Comparison of ENCODE assay signal across 25 cellular contexts in genomic region chr12:104354167-104354867, GRCh38.
"Had no signal": no experiment of that assay in that cellular context is flagged by ENCODE, and none has a peak within 500 bp of the region (broad histone marks: within the 10 kb centered on the region; RNA-seq: fewer than 3 reads in every experiment).

No MANE protein-coding gene starts in this region.

- H3K9me3 ChIP-seq: breast epithelium, gastrocnemius medialis, mucosa of descending colon, upper lobe of right lung had no signal

- H3K9me3 Mint-ChIP-seq: activated CD4-positive, alpha-beta memory T cell treated with anti-CD3 and anti-CD28 coated beads for 36 hours; activated CD4-positive, alpha-beta T cell treated with anti-CD3 and anti-CD28 coated beads, Interleukin-2, amount 10 ng/mL, durations not matched to agents 24 days and 14 days; activated naive CD4-positive, alpha-beta T cell treated with anti-CD3 and anti-CD28 coated beads, Interleukin-2, amount 50 U/mL, for 72 hours; activated T-cell treated with anti-CD3 and anti-CD28 coated beads, Interleukin-2, amount 50 U/mL, for 72 hours; dendritic cell treated with granulocyte-macrophage colony-stimulating factor and Interleukin-4, amounts not matched to agents 40 ng/mL and 50 ng/mL, for 4 days; natural killer cell treated with Interleukin-12 subunit alpha and Interleukin-12 subunit beta and Interleukin-15 and Interleukin-18, amount 100 ng/mL, for 72 hours; stimulated activated effector memory CD8-positive, alpha-beta T cell treated with anti-CD3 and anti-CD28 coated beads, Interleukin-12 subunit alpha, Interleukin-12 subunit beta, amount 100 ng/mL, for 72 hours; stimulated activated naive CD8-positive, alpha-beta T cell treated with anti-CD3 and anti-CD28 coated beads, Interleukin-15, amount 100 ng/mL, for 72 hours had no signal

- H3K27me3 ChIP-seq: breast epithelium, gastrocnemius medialis, upper lobe of right lung had no signal

- H3K4me1 Mint-ChIP-seq: stimulated activated effector memory CD8-positive, alpha-beta T cell treated with anti-CD3 and anti-CD28 coated beads, Interleukin-12 subunit alpha, Interleukin-12 subunit beta, amount 100 ng/mL, for 72 hours; stimulated activated naive CD8-positive, alpha-beta T cell treated with anti-CD3 and anti-CD28 coated beads, Interleukin-15, amount 100 ng/mL, for 72 hours had no signal

- H3K27ac ChIP-seq: breast epithelium, epithelial cell of prostate, gastrocnemius medialis, upper lobe of right lung had no signal

- H3K36me3 Mint-ChIP-seq: activated naive CD4-positive, alpha-beta T cell treated with anti-CD3 and anti-CD28 coated beads, Interleukin-2, amount 50 U/mL, for 72 hours had no signal

- ATAC-seq: activated naive CD4-positive, alpha-beta T cell treated with anti-CD3 and anti-CD28 coated beads, Interleukin-2, amount 50 U/mL, for 72 hours; activated T-cell treated with anti-CD3 and anti-CD28 coated beads, Interleukin-2, amount 50 U/mL, for 72 hours; gastrocnemius medialis; left ventricle myocardium superior; mucosa of descending colon; natural killer cell treated with Interleukin-12 subunit alpha and Interleukin-12 subunit beta and Interleukin-15 and Interleukin-18, amount 100 ng/mL, for 72 hours; sciatic nerve; stimulated activated effector memory CD8-positive, alpha-beta T cell treated with anti-CD3 and anti-CD28 coated beads, Interleukin-12 subunit alpha, Interleukin-12 subunit beta, amount 100 ng/mL, for 72 hours; stimulated activated naive CD8-positive, alpha-beta T cell treated with anti-CD3 and anti-CD28 coated beads, Interleukin-15, amount 100 ng/mL, for 72 hours; T-helper 17 cell; upper lobe of right lung had no signal

- H3K4me3 Mint-ChIP-seq: activated CD4-positive, alpha-beta memory T cell treated with anti-CD3 and anti-CD28 coated beads for 36 hours; activated CD4-positive, alpha-beta T cell treated with anti-CD3 and anti-CD28 coated beads, Interleukin-2, amount 10 ng/mL, durations not matched to agents 24 days and 14 days; activated T-cell treated with anti-CD3 and anti-CD28 coated beads, Interleukin-2, amount 50 U/mL, for 72 hours; dendritic cell treated with granulocyte-macrophage colony-stimulating factor and Interleukin-4, amounts not matched to agents 40 ng/mL and 50 ng/mL, for 4 days; natural killer cell treated with Interleukin-12 subunit alpha and Interleukin-12 subunit beta and Interleukin-15 and Interleukin-18, amount 100 ng/mL, for 72 hours; stimulated activated effector memory CD8-positive, alpha-beta T cell treated with anti-CD3 and anti-CD28 coated beads, Interleukin-12 subunit alpha, Interleukin-12 subunit beta, amount 100 ng/mL, for 72 hours; stimulated activated naive CD8-positive, alpha-beta T cell treated with anti-CD3 and anti-CD28 coated beads, Interleukin-15, amount 100 ng/mL, for 72 hours; T-helper 17 cell had no signal

- H3K27me3 Mint-ChIP-seq: activated CD4-positive, alpha-beta memory T cell treated with anti-CD3 and anti-CD28 coated beads for 36 hours; activated CD4-positive, alpha-beta T cell treated with anti-CD3 and anti-CD28 coated beads, Interleukin-2, amount 10 ng/mL, durations not matched to agents 24 days and 14 days; dendritic cell treated with granulocyte-macrophage colony-stimulating factor and Interleukin-4, amounts not matched to agents 40 ng/mL and 50 ng/mL, for 4 days; natural killer cell treated with Interleukin-12 subunit alpha and Interleukin-12 subunit beta and Interleukin-15 and Interleukin-18, amount 100 ng/mL, for 72 hours; stimulated activated naive CD8-positive, alpha-beta T cell treated with anti-CD3 and anti-CD28 coated beads, Interleukin-15, amount 100 ng/mL, for 72 hours; T-helper 17 cell had no signal

- DNase-seq: activated CD4-positive, alpha-beta memory T cell treated with anti-CD3 and anti-CD28 coated beads for 36 hours; activated CD4-positive, alpha-beta T cell treated with anti-CD3 and anti-CD28 coated beads, Interleukin-2, amount 10 ng/mL, durations not matched to agents 24 days and 14 days; activated CD4-positive, CD25-positive, alpha-beta regulatory T cell treated with anti-CD3 and anti-CD28 coated beads, Interleukin-2, amount 50 U/mL, for 72 hours; activated naive CD4-positive, alpha-beta T cell; activated T-cell treated with anti-CD3 and anti-CD28 coated beads for 4 hours; activated T-cell treated with anti-CD3 and anti-CD28 coated beads, Interleukin-2, amount 50 U/mL, for 72 hours; central memory CD4-positive, alpha-beta T cell; gastrocnemius medialis; glutamatergic neuron; left ventricle myocardium superior; mucosa of descending colon; small intestine; stimulated activated CD4-positive, alpha-beta T cell treated with anti-CD3 and anti-CD28 coated beads, Interleukin-4, amount 100 ng/mL, for 24 hours; stimulated activated naive CD8-positive, alpha-beta T cell treated with anti-CD3 and anti-CD28 coated beads, Interleukin-15, amount 100 ng/mL, for 72 hours; substantia nigra; T-helper 17 cell; T1000 had no signal

- H3K36me3 ChIP-seq: breast epithelium had no signal

- H3K4me3 ChIP-seq: breast epithelium, gastrocnemius medialis, mucosa of descending colon, upper lobe of right lung had no signal

- H3K4me1 ChIP-seq: breast epithelium, gastrocnemius medialis, upper lobe of right lung had no signal

- H3K27ac Mint-ChIP-seq: activated CD4-positive, alpha-beta memory T cell treated with anti-CD3 and anti-CD28 coated beads for 36 hours; activated CD4-positive, alpha-beta T cell treated with anti-CD3 and anti-CD28 coated beads, Interleukin-2, amount 10 ng/mL, durations not matched to agents 24 days and 14 days; activated T-cell treated with anti-CD3 and anti-CD28 coated beads, Interleukin-2, amount 50 U/mL, for 72 hours; dendritic cell treated with granulocyte-macrophage colony-stimulating factor and Interleukin-4, amounts not matched to agents 40 ng/mL and 50 ng/mL, for 4 days; natural killer cell treated with Interleukin-12 subunit alpha and Interleukin-12 subunit beta and Interleukin-15 and Interleukin-18, amount 100 ng/mL, for 72 hours; stimulated activated naive CD8-positive, alpha-beta T cell treated with anti-CD3 and anti-CD28 coated beads, Interleukin-15, amount 100 ng/mL, for 72 hours had no signal
